17 cellular contexts compared by ENCODE assay signal in genomic region chr2:128559533-128560515, GRCh38.
"Had no signal": no experiment of that assay in that cellular context is flagged by ENCODE, and none has a peak within 500 bp of the region (broad histone marks: within the 10 kb centered on the region; RNA-seq: fewer than 3 reads in every experiment).

No MANE protein-coding gene starts in this region.

- H3K79me2 ChIP-seq: hepatocyte had no signal

- H3K9me3 ChIP-seq: left lung, lower lobe of right lung, pancreas had no signal

- H3K9me3 Mint-ChIP-seq: dendritic cell treated with granulocyte-macrophage colony-stimulating factor and Interleukin-4, amounts not matched to agents 40 ng/mL and 50 ng/mL, for 4 days; effector memory CD8-positive, alpha-beta T cell had no signal

- ATAC-seq: effector memory CD8-positive, alpha-beta T cell; left lung; lower lobe of right lung; naive thymus-derived CD4-positive, alpha-beta T cell; pancreas; right cardiac atrium had no signal

- H3K27me3 ChIP-seq: hepatocyte, left lung, pancreas had no signal

- H3K36me3 Mint-ChIP-seq: naive thymus-derived CD4-positive, alpha-beta T cell had no signal

- H3K4me3 ChIP-seq: hepatocyte, left lung, lower lobe of right lung, pancreas, smooth muscle cell had no signal

- H3K36me3 ChIP-seq: left lung, lower lobe of right lung, pancreas had no signal

- H3K27ac Mint-ChIP-seq: dendritic cell treated with granulocyte-macrophage colony-stimulating factor and Interleukin-4, amounts not matched to agents 40 ng/mL and 50 ng/mL, for 4 days; effector memory CD8-positive, alpha-beta T cell; naive thymus-derived CD4-positive, alpha-beta T cell; progenitor cell of endocrine pancreas had no signal

- DNase-seq: effector memory CD8-positive, alpha-beta T cell; foreskin melanocyte; kidney glomerular epithelial cell; left lung; lower lobe of right lung; mesenchymal stem cell; nucleus accumbens; pancreas; right cardiac atrium; stimulated activated CD4-positive, alpha-beta T cell treated with anti-CD3 and anti-CD28 coated beads, Interleukin-2, amount 100 ng/mL, for 48 hours; stimulated activated naive CD4-positive, alpha-beta T cell treated with Interleukin-2 at 50 U/mL for 16 hours had no signal

- H3K4me3 Mint-ChIP-seq: dendritic cell treated with granulocyte-macrophage colony-stimulating factor and Interleukin-4, amounts not matched to agents 40 ng/mL and 50 ng/mL, for 4 days; effector memory CD8-positive, alpha-beta T cell; naive thymus-derived CD4-positive, alpha-beta T cell had no signal

- H3K4me1 ChIP-seq: lower lobe of right lung, pancreas had no signal

- H3K4me1 Mint-ChIP-seq: naive thymus-derived CD4-positive, alpha-beta T cell had no signal

- H3K4me2 ChIP-seq: hepatocyte, smooth muscle cell had no signal

- H3K27ac ChIP-seq: epithelial cell of prostate, hepatocyte, left lung, lower lobe of right lung, pancreas had no signal
